Comparison of ENCODE assay signal across 8 cellular contexts in the genomic region with DNA sequence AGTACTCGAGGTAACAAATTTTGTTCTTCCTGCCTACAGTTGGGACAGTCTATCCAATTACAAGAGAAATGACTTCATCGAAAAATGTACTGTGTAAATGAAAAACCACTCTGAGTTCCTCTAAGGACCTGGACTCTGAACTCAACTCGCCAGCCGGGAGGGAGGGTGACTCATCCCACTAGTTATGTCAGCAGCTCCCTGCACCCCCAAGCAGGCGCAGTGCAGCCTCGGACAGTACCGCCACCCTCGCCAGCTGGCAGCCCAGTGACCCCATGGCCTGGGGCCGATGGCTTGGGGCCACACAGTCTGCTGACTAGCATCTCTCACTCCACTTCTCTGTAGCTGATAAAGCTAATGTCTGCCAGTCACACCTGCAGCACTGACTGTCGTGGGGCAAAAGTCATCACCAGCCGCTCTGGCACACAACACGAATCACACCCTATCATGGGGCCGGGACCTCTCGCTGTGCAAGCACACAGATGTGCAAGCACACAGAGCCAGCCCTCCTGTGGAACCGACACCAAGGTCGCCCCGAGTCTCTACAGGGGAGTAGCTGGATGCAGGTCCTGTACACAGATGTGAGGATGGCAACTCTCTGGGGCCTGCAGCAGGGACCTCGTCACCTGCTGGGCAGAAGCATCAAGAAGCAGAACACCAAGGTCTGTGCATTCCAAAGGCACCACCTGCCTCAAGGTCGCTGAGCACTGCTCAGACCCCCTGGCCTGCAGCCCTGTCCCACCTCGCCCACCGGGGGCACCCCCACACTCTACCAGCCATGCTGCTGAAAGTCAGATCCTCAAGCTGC. TPM values are rescaled to one million over a fixed set of nuclear protein-coding genes. Genes with fewer than 3 reads are reported as not detected.
A peak's percentile ranks its signal among the peaks of the same experiment; 100 is the strongest.
DNase-seq lines count a peak whose midpoint lies in the region; ATAC-seq and TF ChIP-seq lines count a peak whose summit lies in the region.

No MANE protein-coding gene starts in this region.

- DNase-seq in T-helper 2 cell treated with Interferon-gamma antibody and Interleukin-4, amounts not matched to agents 5 μg/mL and 100 μg/mL, for 36 hours (ENCODE audit: low spot score): peak; percentile 27
- DNase-seq in T-helper 2 cell (no peak), lung (ENCODE audit: low spot score) (peak; percentile 95), NCI-H1092 treated with DMSO at 0.1 percent for 48 hours (lab: John Stamatoyannopoulos, UW) (no peak)
- peak; percentile 47 to 50 for DNase-seq in activated CD4-positive, alpha-beta T cell treated with anti-CD3 and anti-CD28 coated beads for 4 hours

- H3K4me3 ChIP-seq in duodenal mucosa (ENCODE audit: low read depth in 1 of 2, low read length in 2 of 2) (peak overlapping the region; percentile 45 to 49), lung (no peak overlapping the region)

- H3K27ac ChIP-seq in duodenal mucosa (ENCODE audit: low read depth, low read length): peak overlapping the region; percentile 89
- peak overlapping the region; percentile 88 to 93 for H3K27ac ChIP-seq in lung (ENCODE audit: low read depth in 1 of 2, low read length in 1 of 2)

- H3K4me1 Mint-ChIP-seq in T-helper 2 cell treated with Interferon-gamma antibody and Interleukin-4, amounts not matched to agents 5 μg/mL and 100 μg/mL, for 36 hours (ENCODE audit: low read depth): peaks cover 35% of the 10 kb centered on the region
- H3K4me1 Mint-ChIP-seq in stimulated activated memory B cell treated with anti-CD40 and anti-IgM and Interleukin-4, amounts not matched to agents 10 μg/mL and 1 μg/mL and 100 μg/mL, for 72 hours: peaks cover 72% of the 10 kb centered on the region

- no peaks in the 10 kb centered on the region for H3K27me3 Mint-ChIP-seq in T-helper 2 cell treated with Interferon-gamma antibody and Interleukin-4, amounts not matched to agents 5 μg/mL and 100 μg/mL, for 36 hours (ENCODE audit: low read depth)
- H3K27me3 Mint-ChIP-seq in stimulated activated memory B cell treated with anti-CD40 and anti-IgM and Interleukin-4, amounts not matched to agents 10 μg/mL and 1 μg/mL and 100 μg/mL, for 72 hours: no peaks in the 10 kb centered on the region

- H3K9ac ChIP-seq in duodenal mucosa (ENCODE audit: low read depth in 1 of 2, low read length in 2 of 2): peak overlapping the region; percentile 69 to 74

- H3K27ac Mint-ChIP-seq in T-helper 2 cell treated with Interferon-gamma antibody and Interleukin-4, amounts not matched to agents 5 μg/mL and 100 μg/mL, for 36 hours: no peak overlapping the region
- peak overlapping the region; percentile 22 for H3K27ac Mint-ChIP-seq in stimulated activated memory B cell treated with anti-CD40 and anti-IgM and Interleukin-4, amounts not matched to agents 10 μg/mL and 1 μg/mL and 100 μg/mL, for 72 hours

- H3K36me3 ChIP-seq in duodenal mucosa (ENCODE audit: control insufficient read depth in 1 of 2, insufficient read depth in 2 of 2, low read length in 2 of 2) (peaks cover 39 to 65% of the 10 kb centered on the region in 2 donors), lung (ENCODE audit: control insufficient read depth in 2 of 2, insufficient read depth in 2 of 2, low read length in 2 of 2) (peaks cover 9 to 52% of the 10 kb centered on the region in 2 donors)

- H3K4me1 ChIP-seq in duodenal mucosa (ENCODE audit: control insufficient read depth in 1 of 2, insufficient read depth in 2 of 2, low read length in 2 of 2) (peaks cover 61 to 65% of the 10 kb centered on the region in 2 donors), lung (ENCODE audit: control insufficient read depth in 2 of 2, insufficient read depth in 2 of 2, low read length in 2 of 2) (peaks cover 27 to 40% of the 10 kb centered on the region in 2 donors)

- no peaks in the 10 kb centered on the region for H3K9me3 ChIP-seq in duodenal mucosa (ENCODE audit: control insufficient read depth in 1 of 2, low read length in 2 of 2)
- H3K9me3 ChIP-seq in lung (ENCODE audit: control insufficient read depth in 2 of 2, insufficient read depth in 1 of 2, low read length in 1 of 2): no peaks in the 10 kb centered on the region

- H3K27me3 ChIP-seq in duodenal mucosa (ENCODE audit: control insufficient read depth in 1 of 2, insufficient read depth in 2 of 2, low read length in 2 of 2): no peaks in the 10 kb centered on the region
- no peaks in the 10 kb centered on the region for H3K27me3 ChIP-seq in lung (ENCODE audit: control insufficient read depth, insufficient read depth)

- H3K36me3 Mint-ChIP-seq in T-helper 2 cell treated with Interferon-gamma antibody and Interleukin-4, amounts not matched to agents 5 μg/mL and 100 μg/mL, for 36 hours (ENCODE audit: low read depth): peaks cover 62% of the 10 kb centered on the region
- peaks cover 42% of the 10 kb centered on the region for H3K36me3 Mint-ChIP-seq in stimulated activated memory B cell treated with anti-CD40 and anti-IgM and Interleukin-4, amounts not matched to agents 10 μg/mL and 1 μg/mL and 100 μg/mL, for 72 hours

- TF ChIP-seq CTCF in lung (IDR thresholded peaks at IDR 0.05; ENCODE audit: control extremely low read depth, extremely low read depth): no peak

- ATAC-seq in lung (ENCODE audit: insufficient read depth, low FRiP score): peak; percentile 92
- ATAC-seq in stimulated activated memory B cell treated with anti-CD40 and anti-IgM and Interleukin-4, amounts not matched to agents 10 μg/mL and 1 μg/mL and 100 μg/mL, for 72 hours: peak; percentile 21
- no peak for ATAC-seq in HG03520 (IDR thresholded peaks at IDR 0.05; ENCODE audit: unreplicated experiment)

- no peaks in the 10 kb centered on the region for H3K9me3 Mint-ChIP-seq in T-helper 2 cell treated with Interferon-gamma antibody and Interleukin-4, amounts not matched to agents 5 μg/mL and 100 μg/mL, for 36 hours
- no peaks in the 10 kb centered on the region for H3K9me3 Mint-ChIP-seq in stimulated activated memory B cell treated with anti-CD40 and anti-IgM and Interleukin-4, amounts not matched to agents 10 μg/mL and 1 μg/mL and 100 μg/mL, for 72 hours

- H3K4me3 Mint-ChIP-seq in T-helper 2 cell treated with Interferon-gamma antibody and Interleukin-4, amounts not matched to agents 5 μg/mL and 100 μg/mL, for 36 hours: no peak overlapping the region
- no peak overlapping the region for H3K4me3 Mint-ChIP-seq in stimulated activated memory B cell treated with anti-CD40 and anti-IgM and Interleukin-4, amounts not matched to agents 10 μg/mL and 1 μg/mL and 100 μg/mL, for 72 hours

- 35 to 53% methylated on average over 21 of the region's 21 CpGs for WGBS in lung, 2 donors

RNA-seq across cellular contexts. Expression of a gene that starts 5.7 kb away (rescaled TPM):
- total RNA-seq in lung: 100 to 1,000 TPM in 1 of 2 donors, 10 to 100 TPM in 1; 72.7 to 160 TPM
- 100 to 1,000 TPM; 110 to 137 TPM for polyA plus RNA-seq in lung

RNA-seq across cellular contexts. Expression of a gene that starts 38.9 kb away (rescaled TPM):
- 100 to 1,000 TPM in 1 of 2 donors, 10 to 100 TPM in 1; 31.0 to 154 TPM for total RNA-seq in lung
- 100 to 1,000 TPM in 1 of 2 donors, 10 to 100 TPM in 1; 33.2 to 309 TPM for polyA plus RNA-seq in lung

RNA-seq across cellular contexts. Expression of a gene that starts 49.6 kb away (rescaled TPM):
- total RNA-seq in lung: 1 to 10 TPM; 2.3 to 7.0 TPM
- 10 to 100 TPM in 1 of 2 donors, 1 to 10 TPM in 1; 5.3 to 10.7 TPM for polyA plus RNA-seq in lung

RNA-seq across cellular contexts. Expression of a gene that starts 55.1 kb away (rescaled TPM):
- 10 to 100 TPM; 33.2 to 89.4 TPM for total RNA-seq in lung
- polyA plus RNA-seq in lung: 100 to 1,000 TPM in 1 of 2 donors, 10 to 100 TPM in 1; 60.4 to 128 TPM

Comparison
In these comparisons a context has a peak if more than half of its experiments do, and no peak if none do; other contexts are left out.
1. DNase-seq: peak in T-helper 2 cell treated with Interferon-gamma antibody and Interleukin-4, amounts not matched to agents 5 μg/mL and 100 μg/mL, for 36 hours (single experiment), activated CD4-positive, alpha-beta T cell treated with anti-CD3 and anti-CD28 coated beads for 4 hours (2 of 2) and lung (single experiment); none in T-helper 2 cell (0 of 5) and NCI-H1092 treated with DMSO at 0.1 percent for 48 hours (single experiment).